ENCODE assay signal across 23 cellular contexts in genomic region chr13:110756268-110756667, GRCh38. TPM values are rescaled to one million over a fixed set of nuclear protein-coding genes. Genes with fewer than 3 reads are reported as not detected.
DNase-seq lines count a peak whose midpoint lies in the region; FAIRE-seq and TF ChIP-seq lines count a peak whose summit lies in the region.
"Had no signal": no experiment of that assay in that cellular context is flagged by ENCODE, and none has a peak within 500 bp of the region (broad histone marks: within the 10 kb centered on the region; RNA-seq: fewer than 3 reads in every experiment).

No MANE protein-coding gene starts in this region.

- no peak overlapping the region for H3K4me3 Mint-ChIP-seq in astrocyte (ENCODE audit: unreplicated experiment)
- H3K4me3 Mint-ChIP-seq: activated CD4-positive, alpha-beta memory T cell treated with anti-CD3 and anti-CD28 coated beads for 36 hours; activated naive CD4-positive, alpha-beta T cell treated with anti-CD3 and anti-CD28 coated beads for 36 hours; brain; dendritic cell treated with granulocyte-macrophage colony-stimulating factor and Interleukin-4, amounts not matched to agents 40 ng/mL and 50 ng/mL, for 4 days; naive thymus-derived CD4-positive, alpha-beta T cell had no signal

- no peaks in the 10 kb centered on the region for H3K36me3 Mint-ChIP-seq in astrocyte (ENCODE audit: low read depth, unreplicated experiment)

- no peaks in the 10 kb centered on the region for H3K4me1 ChIP-seq in HEK293 (ENCODE audit: control insufficient read depth, insufficient read depth, low read length)
- peaks cover 3% of the 10 kb centered on the region for H3K4me1 ChIP-seq in astrocyte (ENCODE audit: insufficient read depth, low read length)
- H3K4me1 ChIP-seq in smooth muscle cell (ENCODE audit: low read depth), result peaks cover 12% of the 10 kb centered on the region
- no peaks in the 10 kb centered on the region for H3K4me1 ChIP-seq in SK-N-SH (ENCODE audit: control insufficient read depth in 1 of 2, insufficient read depth in 2 of 2, low read depth in 1 of 2, low read length in 1 of 2)
- H3K4me1 ChIP-seq: heart left ventricle, psoas muscle had no signal

- H2AFZ ChIP-seq in astrocyte (ENCODE audit: low read depth, low read length) (no peak overlapping the region), smooth muscle cell (ENCODE audit: low read depth) (peak overlapping the region; percentile 43), SK-N-SH (ENCODE audit: low read depth) (no peak overlapping the region)

- no peak overlapping the region for H3K27ac ChIP-seq in HEK293 (ENCODE audit: extremely low read depth, low read depth, low read length)
- H3K27ac ChIP-seq in astrocyte (ENCODE audit: low read depth, low read length), result no peak overlapping the region
- peak overlapping the region; percentile 44 for H3K27ac ChIP-seq in smooth muscle cell (ENCODE audit: low read depth)
- no peak overlapping the region for H3K27ac ChIP-seq in SK-N-SH (ENCODE audit: low read depth in 2 of 2, low read length in 1 of 2)
- H3K27ac ChIP-seq: C4-2B, heart left ventricle, psoas muscle, VCaP had no signal

- POLR2A ChIA-PET in HEK293 (lab: Yijun Ruan, JAX), result no interaction called here
- POLR2A ChIA-PET in SK-N-SH (lab: Yijun Ruan, JAX), result no interaction called here

- TF ChIP-seq EP300 in SK-N-SH (IDR thresholded peaks at IDR 0.05; ENCODE audit: borderline replicate concordance in 1 of 2, low read depth in 1 of 2, low read length in 1 of 2), result no peak

- H3K4me2 ChIP-seq in astrocyte (ENCODE audit: low read length) (peak overlapping the region; percentile 8), smooth muscle cell (peak overlapping the region; percentile 48), SK-N-SH (no peak overlapping the region)

- DNase-seq in astrocyte (ENCODE audit: low read depth) (peak; percentile 72), foreskin fibroblast (peak; percentile 12 to 19), smooth muscle cell (lab: John Stamatoyannopoulos, UW; ENCODE audit: unreplicated experiment) (no peak), GM13976 (ENCODE audit: low spot score) (no peak), SK-N-SH (no peak), NCI-H748 treated with DMSO at 0.1 percent for 48 hours (lab: John Stamatoyannopoulos, UW) (no peak), NCI-H774 (lab: John Stamatoyannopoulos, UW) (no peak)
- DNase-seq: activated CD4-positive, alpha-beta memory T cell treated with anti-CD3 and anti-CD28 coated beads for 36 hours; activated naive CD4-positive, alpha-beta T cell treated with anti-CD3 and anti-CD28 coated beads for 36 hours; activated T-cell treated with anti-CD3 and anti-CD28 coated beads, Interleukin-2, amount 50 U/mL, for 1 hour; heart left ventricle; mammary epithelial cell; MG63; naive thymus-derived CD4-positive, alpha-beta T cell; NCI-H187; NCI-H2227 treated with DMSO at 0.1 percent for 48 hours; psoas muscle had no signal

- H3K79me2 ChIP-seq in astrocyte (ENCODE audit: insufficient read depth, low read length) (no peaks in the 10 kb centered on the region), smooth muscle cell (ENCODE audit: low read depth) (no peaks in the 10 kb centered on the region), SK-N-SH (ENCODE audit: insufficient read depth) (no peaks in the 10 kb centered on the region)

- 19% methylated on average over 2 of the region's 2 CpGs for WGBS in smooth muscle cell (ENCODE audit: low lambda C conversion rate)
- 45% methylated on average over 2 of the region's 2 CpGs for WGBS in SK-N-SH (ENCODE audit: low lambda C conversion rate)

- peaks cover 4% of the 10 kb centered on the region for H3K9me3 Mint-ChIP-seq in astrocyte (ENCODE audit: unreplicated experiment)
- H3K9me3 Mint-ChIP-seq: activated CD4-positive, alpha-beta memory T cell treated with anti-CD3 and anti-CD28 coated beads for 36 hours; activated naive CD4-positive, alpha-beta T cell treated with anti-CD3 and anti-CD28 coated beads for 36 hours; dendritic cell treated with granulocyte-macrophage colony-stimulating factor and Interleukin-4, amounts not matched to agents 40 ng/mL and 50 ng/mL, for 4 days had no signal

- no peak for TF ChIP-seq CTCF in HEK293 (tag by site-specific recombination; IDR thresholded peaks at IDR 0.05)
- no peak for TF ChIP-seq CTCF in astrocyte (IDR thresholded peaks at IDR 0.05; ENCODE audit: insufficient read depth, low read depth, low read length)
- no peak for TF ChIP-seq CTCF in foreskin fibroblast (IDR thresholded peaks at IDR 0.05; ENCODE audit: low read depth, low read length)
- no peak for TF ChIP-seq CTCF in smooth muscle cell (IDR thresholded peaks at IDR 0.05; ENCODE audit: borderline replicate concordance, insufficient read depth, poor library complexity, severe bottlenecking)
- TF ChIP-seq CTCF in GM13976 (IDR thresholded peaks at IDR 0.05; ENCODE audit: borderline replicate concordance, control extremely low read depth, extremely low read depth, insufficient read depth, missing control alignments), result no peak
- TF ChIP-seq CTCF in SK-N-SH (IDR thresholded peaks at IDR 0.05), result no peak

- CTCF ChIA-PET in HEK293 (lab: Yijun Ruan, JAX), result no interaction called here
- CTCF ChIA-PET in SK-N-SH (lab: Yijun Ruan, JAX), result interaction anchor here (0.9 kb wide), 1 partner anchor 25 kb away, joined by 3 read pairs; no protein-coding TSS in a partner anchor

- no peaks in the 10 kb centered on the region for H4K20me1 ChIP-seq in astrocyte (ENCODE audit: insufficient read depth, low read length)
- no peaks in the 10 kb centered on the region for H4K20me1 ChIP-seq in smooth muscle cell (ENCODE audit: low read depth)
- H4K20me1 ChIP-seq in SK-N-SH (ENCODE audit: insufficient read depth), result no peaks in the 10 kb centered on the region

- no peaks in the 10 kb centered on the region for H3K36me3 ChIP-seq in HEK293 (ENCODE audit: control insufficient read depth in 2 of 2, insufficient read depth in 1 of 2, low read length in 2 of 2)
- H3K36me3 ChIP-seq in astrocyte (ENCODE audit: insufficient read depth, low read length), result no peaks in the 10 kb centered on the region
- H3K36me3 ChIP-seq in smooth muscle cell (ENCODE audit: low read depth), result no peaks in the 10 kb centered on the region
- H3K36me3 ChIP-seq in SK-N-SH (replicated peaks in 1 of 2; ENCODE audit: control insufficient read depth in 1 of 2, insufficient read depth in 2 of 2, low read length in 1 of 2), result no peaks in the 10 kb centered on the region
- H3K36me3 ChIP-seq: heart left ventricle, MG63 had no signal

- no peaks in the 10 kb centered on the region for H3K9me3 ChIP-seq in HEK293 (ENCODE audit: control insufficient read depth, insufficient read depth, low read depth, low read length)
- no peaks in the 10 kb centered on the region for H3K9me3 ChIP-seq in astrocyte (ENCODE audit: insufficient read depth, low read depth, low read length)
- peaks cover 1% of the 10 kb centered on the region for H3K9me3 ChIP-seq in smooth muscle cell (replicated peaks; ENCODE audit: low read depth)
- H3K9me3 ChIP-seq in SK-N-SH, result peaks cover 7% of the 10 kb centered on the region
- H3K9me3 ChIP-seq: MG63, psoas muscle had no signal

- H3F3A ChIP-seq in smooth muscle cell (ENCODE audit: low read depth) (no peaks in the 10 kb centered on the region), SK-N-SH (replicated peaks; ENCODE audit: insufficient read depth) (no peaks in the 10 kb centered on the region)

- peaks cover 6% of the 10 kb centered on the region for H3K27me3 Mint-ChIP-seq in astrocyte (ENCODE audit: low read depth, unreplicated experiment)
- H3K27me3 Mint-ChIP-seq: brain had no signal

- H3K27ac Mint-ChIP-seq in astrocyte (ENCODE audit: unreplicated experiment), result no peak overlapping the region
- H3K27ac Mint-ChIP-seq: activated CD4-positive, alpha-beta memory T cell treated with anti-CD3 and anti-CD28 coated beads for 36 hours; activated naive CD4-positive, alpha-beta T cell treated with anti-CD3 and anti-CD28 coated beads for 36 hours; brain; dendritic cell treated with granulocyte-macrophage colony-stimulating factor and Interleukin-4, amounts not matched to agents 40 ng/mL and 50 ng/mL, for 4 days; naive thymus-derived CD4-positive, alpha-beta T cell had no signal

- peak; percentile 37 for FAIRE-seq in astrocyte (lab: Jason Lieb, UNC)
- FAIRE-seq: islet of Langerhans had no signal

- H3K9ac ChIP-seq in astrocyte (ENCODE audit: low read length) (no peak overlapping the region), smooth muscle cell (ENCODE audit: low read depth) (no peak overlapping the region), SK-N-SH (no peak overlapping the region)

- no peak for TF ChIP-seq RAD21 in SK-N-SH (IDR thresholded peaks at IDR 0.05; ENCODE audit: low read length)

- in situ Hi-C loops in GM13976 (cut with MboI; ENCODE audit: low sequenced_read_pairs, unreplicated experiment), result no loop called here

- peaks cover 6% of the 10 kb centered on the region for H3K4me1 Mint-ChIP-seq in astrocyte (ENCODE audit: low read depth, unreplicated experiment)
- H3K4me1 Mint-ChIP-seq: brain had no signal

- H3K9me2 ChIP-seq in SK-N-SH, result no peaks in the 10 kb centered on the region

- H3K27me3 ChIP-seq in astrocyte (ENCODE audit: insufficient read depth, low read length) (no peaks in the 10 kb centered on the region), smooth muscle cell (ENCODE audit: low read depth) (no peaks in the 10 kb centered on the region), SK-N-SH (ENCODE audit: insufficient read depth) (no peaks in the 10 kb centered on the region)
- H3K27me3 ChIP-seq: heart left ventricle, MG63 had no signal

- H3K4me3 ChIP-seq in HEK293 (ENCODE audit: low read depth, low read length), result no peak overlapping the region
- no peak overlapping the region for H3K4me3 ChIP-seq in astrocyte (ENCODE audit: insufficient read depth, low read depth, low read length)
- H3K4me3 ChIP-seq in foreskin fibroblast (ENCODE audit: low read depth in 1 of 2, low read length in 2 of 2), result no peak overlapping the region
- no peak overlapping the region for H3K4me3 ChIP-seq in smooth muscle cell
- H3K4me3 ChIP-seq in SK-N-SH (ENCODE audit: low read depth in 2 of 2, low read length in 1 of 2), result no peak overlapping the region
- H3K4me3 ChIP-seq: heart left ventricle, MG63, psoas muscle had no signal

TF ChIP-seq in HEK293, 187 proteins besides CTCF, POLR2A, EP300 and RAD21 (continues in another document):
- TF ChIP-seq KLF7 (tag by site-specific recombination; IDR thresholded peaks at IDR 0.05; ENCODE audit: borderline replicate concordance), result no peak

TF ChIP-seq in SK-N-SH, 30 proteins besides CTCF, POLR2A, EP300 and RAD21 (continues in another document):
- TF ChIP-seq MXI1 (IDR thresholded peaks at IDR 0.05; ENCODE audit: low read depth, low read length) (no peak), JUND (IDR thresholded peaks at IDR 0.05) (no peak), ELF1 (IDR thresholded peaks at IDR 0.05) (no peak)

RNA-seq across cellular contexts. Expression of gene ING1, which starts 42.8 kb away (rescaled TPM):
- total RNA-seq in astrocyte (10.0 and 11.8 TPM in 2 replicates), smooth muscle cell (11.9 and 13.8 TPM in 2 replicates)
- polyA plus RNA-seq in smooth muscle cell (29.3 and 29.9 TPM in 2 replicates), SK-N-SH (2012; rRNA removed) (19.8 and 25.4 TPM in 2 replicates)
- 10.7 and 16.3 TPM in 2 replicates for polyA plus RNA-seq in SK-N-SH (2012; cell fraction: cytosol; rRNA removed)
- 16.6 and 18.0 TPM in 2 replicates for polyA plus RNA-seq in SK-N-SH (2012; cell fraction: nucleus; rRNA removed)

RNA-seq across cellular contexts. Expression of gene CARS2, which starts 50.4 kb away (rescaled TPM):
- total RNA-seq in astrocyte (44.1 and 51.4 TPM in 2 replicates), smooth muscle cell (37.5 and 276 TPM in 2 replicates)
- polyA plus RNA-seq in smooth muscle cell (71.7 and 82.9 TPM in 2 replicates), SK-N-SH (2012; rRNA removed) (78.6 and 80.6 TPM in 2 replicates)
- 36.6 and 47.0 TPM in 2 replicates for polyA plus RNA-seq in SK-N-SH (2012; cell fraction: cytosol; rRNA removed)
- 292 and 307 TPM in 2 replicates for polyA plus RNA-seq in SK-N-SH (2012; cell fraction: nucleus; rRNA removed)

Comparison
In these comparisons a context has a peak if more than half of its experiments do, and no peak if none do; other contexts are left out.
1. DNase-seq: peak in astrocyte (single experiment) and foreskin fibroblast (2 of 2); none in smooth muscle cell (single experiment), GM13976 (single experiment), SK-N-SH (single experiment), NCI-H748 treated with DMSO at 0.1 percent for 48 hours (single experiment) and NCI-H774 (single experiment).